12 cellular contexts compared by ENCODE assay signal in genomic region chr6:22149081-22149480, GRCh38.
A peak's percentile ranks its signal among the peaks of the same experiment; 100 is the strongest.
DNase-seq lines count a peak whose midpoint lies in the region; ATAC-seq and TF ChIP-seq lines count a peak whose summit lies in the region.
"Had no signal": no experiment of that assay in that cellular context is flagged by ENCODE, and none has a peak within 500 bp of the region (broad histone marks: within the 10 kb centered on the region; RNA-seq: fewer than 3 reads in every experiment).

No MANE protein-coding gene starts in this region.

- H3K4ac ChIP-seq in H9 (ENCODE audit: low read depth, low read length), result no peak overlapping the region

- peaks cover 2 to 6% (median 5%) of the 10 kb centered on the region in 3 experiments; a peak in 3 of 7 replicates for H3K36me3 Mint-ChIP-seq in H9 (ENCODE audit: insufficient read depth in 1 of 3, low read depth in 3 of 3)
- H3K36me3 Mint-ChIP-seq: activated CD8-positive, alpha-beta memory T cell treated with anti-CD3 and anti-CD28 coated beads, Interleukin-2, amount 10 ng/mL, durations not matched to agents 7 days and 5 days; stimulated activated naive B cell treated with anti-CD40 and anti-IgM and Interleukin-4, amounts not matched to agents 10 μg/mL and 1 μg/mL and 100 μg/mL, for 72 hours had no signal

- no peak overlapping the region for H4K8ac ChIP-seq in H9 (replicated peaks; ENCODE audit: insufficient read length, low read depth, low read length)

- H3K4me3 Mint-ChIP-seq in H9, result no peak overlapping the region
- H3K4me3 Mint-ChIP-seq: activated CD8-positive, alpha-beta memory T cell treated with anti-CD3 and anti-CD28 coated beads, Interleukin-2, amount 10 ng/mL, durations not matched to agents 7 days and 5 days; stimulated activated naive B cell treated with anti-CD40 and anti-IgM and Interleukin-4, amounts not matched to agents 10 μg/mL and 1 μg/mL and 100 μg/mL, for 72 hours; T-helper 1 cell treated with Interleukin-12 subunit alpha and Interleukin-12 subunit beta and Interleukin-4 antibody, amounts not matched to agents 30 μg/mL and 1 μg/mL, for 36 hours had no signal

- H2BK5ac ChIP-seq in H9 (ENCODE audit: insufficient read length, low read length), result no peak overlapping the region

- no peak overlapping the region for H2AFZ ChIP-seq in Loucy (ENCODE audit: low read length)
- no peak overlapping the region for H2AFZ ChIP-seq in H9 (ENCODE audit: low read length)

- no peaks in the 10 kb centered on the region for H3K9me2 ChIP-seq in Loucy (replicated peaks; ENCODE audit: low read depth, low read length)

- H3K23me2 ChIP-seq in H9 (ENCODE audit: insufficient read length, low read depth, low read length, poor library complexity, severe bottlenecking), result no peaks in the 10 kb centered on the region

- TF ChIP-seq CTCF in Loucy (conservative IDR thresholded peaks at IDR 0.05; ENCODE audit: low read length) (no peak), H9 (conservative IDR thresholded peaks at IDR 0.05) (no peak)

- no peaks in the 10 kb centered on the region; a peak in 1 of 22 replicates for H3K36me3 ChIP-seq in BLaER1 treated with 17β-estradiol and CSF1 and Interleukin-3, amounts not matched to agents 10 nM and 100 nM
- no peaks in the 10 kb centered on the region for H3K36me3 ChIP-seq in Loucy (ENCODE audit: insufficient read depth, low read length)
- no peaks in the 10 kb centered on the region for H3K36me3 ChIP-seq in mesodermal cell (ENCODE audit: control insufficient read depth, insufficient read depth, low read length)

- no peak overlapping the region for H2BK120ac ChIP-seq in H9 (ENCODE audit: low read depth, low read length, poor library complexity, severe bottlenecking)

- no peaks in the 10 kb centered on the region for H3K9me3 ChIP-seq in BLaER1 treated with 17β-estradiol and CSF1 and Interleukin-3, amounts not matched to agents 10 nM and 100 nM (replicated peaks in 1 of 11)
- H3K9me3 ChIP-seq in Loucy (ENCODE audit: insufficient read depth, low read depth, low read length) (no peaks in the 10 kb centered on the region), mesodermal cell (ENCODE audit: control insufficient read depth, low read length) (no peaks in the 10 kb centered on the region), H9 (ENCODE audit: control insufficient read depth, low read depth, low read length) (no peaks in the 10 kb centered on the region)

- H3K18ac ChIP-seq in H9 (ENCODE audit: insufficient read length, low read depth, low read length), result no peak overlapping the region

- H3K4me3 ChIP-seq in BLaER1 treated with 17β-estradiol and CSF1 and Interleukin-3, amounts not matched to agents 10 nM and 100 nM, result no peak overlapping the region; a peak in 1 of 20 replicates
- peak overlapping the region; percentile 91 for H3K4me3 ChIP-seq in Loucy (ENCODE audit: low read length, poor library complexity, severe bottlenecking)
- no peak overlapping the region for H3K4me3 ChIP-seq in mesodermal cell (ENCODE audit: extremely low read depth, insufficient read depth, low read length, poor library complexity, severe bottlenecking)
- H3K4me3 ChIP-seq: GM12878 had no signal

- no peak overlapping the region for H2BK20ac ChIP-seq in H9 (ENCODE audit: low read depth, low read length, poor library complexity, severe bottlenecking)

- peak overlapping the region in 10 of 11 experiments; percentile 38 to 99 (median 98); a peak in 19 of 22 replicates for H3K27ac ChIP-seq in BLaER1 treated with 17β-estradiol and CSF1 and Interleukin-3, amounts not matched to agents 10 nM and 100 nM
- H3K27ac ChIP-seq in mesodermal cell (ENCODE audit: low read depth, low read length, severe bottlenecking) (peak overlapping the region; percentile 42), H9 (ENCODE audit: insufficient read length, low read depth, low read length) (no peak overlapping the region)

- in situ Hi-C loops in SK-MEL-5 (cut with HindIII; ENCODE audit: low pct_unique_long_range_greater_than_20kb, low sequenced_read_pairs), result no loop called here

- 81 to 87% methylated on average over 3 to 4 of the region's 4 CpGs for WGBS in mesodermal cell (ENCODE audit: insufficient coverage in 2 of 2), 2 experiments
- WGBS in H9 (ENCODE audit: extremely low coverage, insufficient read length, low lambda C conversion rate), result no CpG with 5 or more reads among the region's 4 CpGs

- H3F3A ChIP-seq in Loucy (ENCODE audit: low read depth), result peaks cover 8% of the 10 kb centered on the region; the same call in 1 of the 2 replicates

- no peak overlapping the region for H2BK12ac ChIP-seq in H9 (ENCODE audit: insufficient read length, low read depth, low read length)

- H3K56ac ChIP-seq in H9 (ENCODE audit: insufficient read length, low read depth, low read length), result no peak overlapping the region

- H2AK5ac ChIP-seq in H9 (ENCODE audit: insufficient read length, low read length), result no peak overlapping the region

- H3K9ac ChIP-seq in BLaER1 treated with 17β-estradiol and CSF1 and Interleukin-3, amounts not matched to agents 10 nM and 100 nM, result peak overlapping the region in 8 of 11 experiments; percentile 53 to 79 (median 71); a peak in 16 of 22 replicates
- peak overlapping the region; percentile 99 for H3K9ac ChIP-seq in Loucy (ENCODE audit: low read depth, low read length, poor library complexity, severe bottlenecking)
- no peak overlapping the region for H3K9ac ChIP-seq in H9 (ENCODE audit: extremely low read depth, insufficient read length, low read length)

- H3K27me3 ChIP-seq in BLaER1 treated with 17β-estradiol and CSF1 and Interleukin-3, amounts not matched to agents 10 nM and 100 nM, result no peaks in the 10 kb centered on the region
- no peaks in the 10 kb centered on the region for H3K27me3 ChIP-seq in Loucy (ENCODE audit: insufficient read depth, low read length, poor library complexity, severe bottlenecking)
- no peaks in the 10 kb centered on the region for H3K27me3 ChIP-seq in H9 (ENCODE audit: insufficient read depth, low read length)

- H4K91ac ChIP-seq in H9 (ENCODE audit: insufficient read length, low read depth, low read length), result no peak overlapping the region

- H2BK15ac ChIP-seq in H9 (ENCODE audit: low read depth, low read length), result no peak overlapping the region

- H3K14ac ChIP-seq in H9 (ENCODE audit: insufficient read depth, low read length), result no peak overlapping the region

- H4K5ac ChIP-seq in H9 (ENCODE audit: insufficient read length, low read depth, low read length), result no peak overlapping the region

- H4K20me1 ChIP-seq in BLaER1 treated with 17β-estradiol and CSF1 and Interleukin-3, amounts not matched to agents 10 nM and 100 nM, result no peaks in the 10 kb centered on the region
- H4K20me1 ChIP-seq in Loucy (ENCODE audit: insufficient read depth, low read length, poor library complexity, severe bottlenecking) (peaks cover 32% of the 10 kb centered on the region), H9 (ENCODE audit: control insufficient read depth, insufficient read depth, insufficient read length) (no peaks in the 10 kb centered on the region)

- ATAC-seq in GM18858 (IDR thresholded peaks at IDR 0.05; ENCODE audit: unreplicated experiment) (no peak), GM21390 (IDR thresholded peaks at IDR 0.05; ENCODE audit: unreplicated experiment) (no peak), GM21529 (IDR thresholded peaks at IDR 0.05; ENCODE audit: unreplicated experiment) (no peak)
- ATAC-seq: activated CD8-positive, alpha-beta memory T cell treated with anti-CD3 and anti-CD28 coated beads, Interleukin-2, amount 10 ng/mL, durations not matched to agents 7 days and 5 days had no signal

- no peaks in the 10 kb centered on the region for H3K9me3 Mint-ChIP-seq in H9
- H3K9me3 Mint-ChIP-seq: stimulated activated naive B cell treated with anti-CD40 and anti-IgM and Interleukin-4, amounts not matched to agents 10 μg/mL and 1 μg/mL and 100 μg/mL, for 72 hours; T-helper 1 cell treated with Interleukin-12 subunit alpha and Interleukin-12 subunit beta and Interleukin-4 antibody, amounts not matched to agents 30 μg/mL and 1 μg/mL, for 36 hours had no signal

- peaks cover 93% of the 10 kb centered on the region for H3K79me2 ChIP-seq in Loucy (ENCODE audit: insufficient read depth, low read length)
- H3K79me2 ChIP-seq in H9 (ENCODE audit: insufficient read depth, low read length), result 0 out of 2 replicates have a peak, but pooled peaks cover 2% of the 10 kb centered on the region

- no peaks in the 10 kb centered on the region for H3K27me3 Mint-ChIP-seq in H9 (ENCODE audit: low read depth)

- peak overlapping the region in 10 of 11 experiments; percentile 31 to 92 (median 78); a peak in 19 of 22 replicates for H3K4me2 ChIP-seq in BLaER1 treated with 17β-estradiol and CSF1 and Interleukin-3, amounts not matched to agents 10 nM and 100 nM
- H3K4me2 ChIP-seq in Loucy (ENCODE audit: low read depth, low read length, poor library complexity, severe bottlenecking) (peak overlapping the region; percentile 94), H9 (ENCODE audit: insufficient read depth, insufficient read length, low read length) (no peak overlapping the region)

- no peak overlapping the region for H3K23ac ChIP-seq in H9 (ENCODE audit: insufficient read length, low read depth, low read length)

- no peak overlapping the region; a peak in 2 of 7 replicates for H3K27ac Mint-ChIP-seq in H9
- H3K27ac Mint-ChIP-seq: activated CD8-positive, alpha-beta memory T cell treated with anti-CD3 and anti-CD28 coated beads, Interleukin-2, amount 10 ng/mL, durations not matched to agents 7 days and 5 days; stimulated activated naive B cell treated with anti-CD40 and anti-IgM and Interleukin-4, amounts not matched to agents 10 μg/mL and 1 μg/mL and 100 μg/mL, for 72 hours; T-helper 1 cell treated with Interleukin-12 subunit alpha and Interleukin-12 subunit beta and Interleukin-4 antibody, amounts not matched to agents 30 μg/mL and 1 μg/mL, for 36 hours had no signal

- DNase-seq in SK-MEL-5 (ENCODE audit: low read depth, low spot score) (peak; percentile 41), H9 (no peak)
- DNase-seq: activated CD8-positive, alpha-beta memory T cell treated with anti-CD3 and anti-CD28 coated beads, Interleukin-2, amount 10 ng/mL, durations not matched to agents 7 days and 5 days; stimulated activated naive B cell treated with anti-CD40 and anti-IgM and Interleukin-4, amounts not matched to agents 10 μg/mL and 1 μg/mL and 100 μg/mL, for 72 hours had no signal

- H3K4me1 Mint-ChIP-seq in H9, result peaks cover 52 to 54% of the 10 kb centered on the region in 2 experiments

- no peak overlapping the region for H3T11ph ChIP-seq in H9 (ENCODE audit: low read length)

- H3K4me1 ChIP-seq in BLaER1 treated with 17β-estradiol and CSF1 and Interleukin-3, amounts not matched to agents 10 nM and 100 nM, result peaks cover 55 to 89% (median 83%) of the 10 kb centered on the region in 10 experiments
- H3K4me1 ChIP-seq in Loucy (ENCODE audit: insufficient read depth, low read length, poor library complexity, severe bottlenecking) (peaks cover 75% of the 10 kb centered on the region), mesodermal cell (ENCODE audit: control insufficient read depth, insufficient read depth, low read length, poor library complexity, severe bottlenecking) (peaks cover 19% of the 10 kb centered on the region), H9 (ENCODE audit: insufficient read depth, low read length) (peaks cover 28% of the 10 kb centered on the region)

- H3K79me1 ChIP-seq in H9 (ENCODE audit: insufficient read depth, low read depth, low read length, poor library complexity, severe bottlenecking), result no peaks in the 10 kb centered on the region
